In genomic region chr12:89525002-89525823, GRCh38 we compare ENCODE assay signal across 8 cellular contexts. TPM values are rescaled to one million over a fixed set of nuclear protein-coding genes. Genes with fewer than 3 reads are reported as not detected.
DNase-seq lines count a peak whose midpoint lies in the region; ATAC-seq and TF ChIP-seq lines count a peak whose summit lies in the region.

No MANE protein-coding gene starts in this region.

- H3K27me3 Mint-ChIP-seq in Calu3 (ENCODE audit: unreplicated experiment) (no peaks in the 10 kb centered on the region), brain (peaks cover 14% of the 10 kb centered on the region)

- peak; percentile 15 for ATAC-seq in HG03575 (IDR thresholded peaks at IDR 0.05; ENCODE audit: extremely low read depth, insufficient number of reproducible peaks, low FRiP score, unreplicated experiment)

- intact Hi-C loops in Calu3 (cut with micrococcal nuclease; ENCODE audit: unreplicated experiment) (loop anchor here (5.0 kb wide), 2 partner anchors 288 to 1413 kb away; no protein-coding TSS in a partner anchor), spleen (cut with DNase I; ENCODE audit: low total_unique reads) (loop anchor here (5.0 kb wide), 1 partner anchor 508 kb away; no protein-coding TSS in a partner anchor)

- H3K4me1 ChIP-seq in spleen: peaks cover 27 to 84% (median 63%) of the 10 kb centered on the region in 6 donors

- H3K27ac Mint-ChIP-seq in Calu3 (ENCODE audit: unreplicated experiment): peak overlapping the region; percentile 94
- peak overlapping the region; percentile 77 to 98 (median 94) for H3K27ac Mint-ChIP-seq in brain

- CTCF ChIA-PET in Calu3 (lab: Charles Lee): interaction anchor here (0.7 to 1.4 kb wide), 7 partner anchors 49 to 579 kb away, joined by 3 to 11 read pairs (median 4); no protein-coding TSS in a partner anchor

- H3K27me3 ChIP-seq in spleen (replicated peaks in 1 of 7): no peaks in the 10 kb centered on the region

- H3K4me3 ChIP-seq in spleen: peak overlapping the region; percentile 75 to 99 (median 96)

- no peak for TF ChIP-seq CTCF in Calu3 (IDR thresholded peaks at IDR 0.05; ENCODE audit: unreplicated experiment)
- no peak for TF ChIP-seq CTCF in GM20000 (IDR thresholded peaks at IDR 0.05; ENCODE audit: extremely low read depth, missing control alignments)
- peak; percentile 49 to 63 for TF ChIP-seq CTCF in brain (conservative IDR thresholded peaks at IDR 0.05)
- peak in 4 of 11 experiments; percentile 9 to 46 (median 28) for TF ChIP-seq CTCF in spleen (IDR thresholded peaks at IDR 0.05 in 8 of 11, conservative IDR thresholded peaks at IDR 0.05 in 3 of 11)

- H3K4me3 Mint-ChIP-seq in Calu3 (ENCODE audit: low read depth, unreplicated experiment) (peak overlapping the region; percentile 98), brain (peak overlapping the region; percentile 92 to 98 (median 96))

- DNase-seq in Calu3: peak; percentile 71
- peak; percentile 64 for DNase-seq in GM20000 (ENCODE audit: low spot score)
- peak; percentile 19 to 56 (median 36) for DNase-seq in T-helper 1 cell
- DNase-seq in iPS-NIHi11 (ENCODE audit: low spot score): peak; percentile 49
- DNase-seq in spleen: peak; percentile 92
- DNase-seq in SIG-M5 treated with dmso at 0.1 percent for 504 hours (lab: John Stamatoyannopoulos, UW; ENCODE audit: unreplicated experiment): no peak

- H3K9me3 Mint-ChIP-seq in Calu3 (ENCODE audit: low read depth, unreplicated experiment) (no peaks in the 10 kb centered on the region), brain (no peaks in the 10 kb centered on the region)

- H3K36me3 ChIP-seq in spleen: peaks cover 0 to 19% (median 0%) of the 10 kb centered on the region in 6 donors

- H3K4me1 Mint-ChIP-seq in Calu3 (ENCODE audit: low read depth, unreplicated experiment) (peaks cover 36% of the 10 kb centered on the region), brain (peaks cover 48% of the 10 kb centered on the region)

- no TSS peak for BruUV-seq in Calu3 (replicated peaks; lab: Mats Ljungman, UMichigan)

- no peaks in the 10 kb centered on the region for H3K9me3 ChIP-seq in spleen

- H3K27ac ChIP-seq in spleen: peak overlapping the region; percentile 78 to 97 (median 94)

- TF ChIP-seq POLR2A in spleen (IDR thresholded peaks at IDR 0.05): no peak

- H3K36me3 Mint-ChIP-seq in Calu3 (ENCODE audit: insufficient read depth, unreplicated experiment) (peaks cover 61% of the 10 kb centered on the region), brain (peaks cover 18% of the 10 kb centered on the region)

- 0 to 1% (median 1%) methylated on average over 47 to 67 of the region's 67 CpGs for WGBS in spleen, 5 donors

RNA-seq across cellular contexts. Expression of gene GALNT4, which starts 0.6 kb away (rescaled TPM):
- 67.0 and 70.9 TPM in 2 replicates for total RNA-seq in Calu3 (2022)
- 0.34 TPM for polyA plus RNA-seq in brain (ENCODE audit: insufficient read depth, low read depth, low replicate concordance)
- 10 to 100 TPM; 11.8 to 22.8 (median 15.2) TPM for total RNA-seq in spleen
- polyA plus RNA-seq in spleen: 1 to 10 TPM; 2.5 to 3.1 (median 3.0) TPM

RNA-seq across cellular contexts. Expression of gene POC1B, which starts 0.6 kb away (rescaled TPM):
- total RNA-seq in Calu3 (2022): 36.2 and 40.3 TPM in 2 replicates
- polyA plus RNA-seq in brain (ENCODE audit: insufficient read depth, low read depth, low replicate concordance): 7.8 TPM
- 10 to 100 TPM; 25.9 to 47.3 (median 33.6) TPM for total RNA-seq in spleen
- polyA plus RNA-seq in spleen: 10 to 100 TPM; 10.5 to 14.4 (median 12.1) TPM

Comparison
In these comparisons a context has a peak if more than half of its experiments do, and no peak if none do; other contexts are left out.
1. CTCF ChIP-seq: peak in brain (2 of 2); none in Calu3 (single experiment) and GM20000 (single experiment).